8 cellular contexts compared by ENCODE assay signal in genomic region chr9:96317335-96317980, GRCh38. TPM values are rescaled to one million over a fixed set of nuclear protein-coding genes. Genes with fewer than 3 reads are reported as not detected.
A peak's percentile ranks its signal among the peaks of the same experiment; 100 is the strongest.
DNase-seq lines count a peak whose midpoint lies in the region; ATAC-seq and TF ChIP-seq lines count a peak whose summit lies in the region.

No MANE protein-coding gene starts in this region.

- DNase-seq in AG04450 (ENCODE audit: low read depth, low spot score) (peak; percentile 32), NCI-H82 (lab: John Stamatoyannopoulos, UW) (peak; percentile 66), activated T-cell treated with anti-CD3 and anti-CD28 coated beads for 4 hours (peak; percentile 26), fibroblast of mammary gland (ENCODE audit: low read depth) (peak; percentile 72), neural crest cell (ENCODE audit: low read depth, low spot score) (peak; percentile 53), tibial artery (peak; percentile 27 to 69)

- H3K27ac ChIP-seq in AG04450 (ENCODE audit: low read depth, low read length) (no peak overlapping the region), tibial artery (no peak overlapping the region)

- H3K4me1 ChIP-seq in tibial artery: no peaks in the 10 kb centered on the region

- TF ChIP-seq CTCF in AG04450 (IDR thresholded peaks at IDR 0.05; ENCODE audit: low read depth, low read length) (peak; percentile 98), GM12873 (IDR thresholded peaks at IDR 0.05; ENCODE audit: insufficient read depth, low read depth, low read length, missing control alignments) (peak; percentile 79), fibroblast of mammary gland (conservative IDR thresholded peaks at IDR 0.05; ENCODE audit: control insufficient read depth, insufficient read depth, low read depth, low read length) (peak; percentile 90), neural crest cell (conservative IDR thresholded peaks at IDR 0.05) (peak; percentile 95), tibial artery (IDR thresholded peaks at IDR 0.05) (peak; percentile 76 to 88)

- intact Hi-C loops in tibial artery (cut with DNase I; ENCODE audit: low total_unique reads): loop anchor here (5.0 kb wide), 1 partner anchor 85 kb away; no protein-coding TSS in a partner anchor

- CTCF ChIA-PET in AG04450 (lab: Charles Lee): interaction anchor here (0.5 to 6.8 kb wide), 38 partner anchors 9 to 1680 kb away, joined by 3 to 71 read pairs (median 4); partner anchors contain the start of genes HABP4, HSD17B3 and PRXL2C

- H3K36me3 Mint-ChIP-seq in neural crest cell (ENCODE audit: low read depth): peaks cover 10% of the 10 kb centered on the region

- H3K27me3 ChIP-seq in AG04450 (ENCODE audit: control insufficient read depth, insufficient read depth, low read length) (no peaks in the 10 kb centered on the region), tibial artery (no peaks in the 10 kb centered on the region)

- no peak overlapping the region for H3K27ac Mint-ChIP-seq in neural crest cell (ENCODE audit: unreplicated experiment)

- no peaks in the 10 kb centered on the region for H3K27me3 Mint-ChIP-seq in neural crest cell (ENCODE audit: low read depth)

- H3K36me3 ChIP-seq in tibial artery: peaks cover 13 to 33% (median 29%) of the 10 kb centered on the region in 3 donors

- POLR2A ChIA-PET in AG04450 (lab: Yijun Ruan, JAX): interaction anchor here (1.0 kb wide), 1 partner anchor 85 kb away, joined by 3 read pairs; no protein-coding TSS in a partner anchor

- peaks cover 9% of the 10 kb centered on the region for H3K9me3 Mint-ChIP-seq in neural crest cell

- H3K9me3 ChIP-seq in AG04450 (ENCODE audit: control insufficient read depth, insufficient read depth, low read length): peaks cover 8% of the 10 kb centered on the region
- peaks cover 0 to 14% (median 2%) of the 10 kb centered on the region in 3 donors for H3K9me3 ChIP-seq in tibial artery

- H3K4me3 ChIP-seq in AG04450 (ENCODE audit: low read depth, low read length) (no peak overlapping the region), fibroblast of mammary gland (ENCODE audit: control insufficient read depth, low read depth, low read length) (no peak overlapping the region), tibial artery (no peak overlapping the region)

- peaks cover 4% of the 10 kb centered on the region for H3K4me1 Mint-ChIP-seq in neural crest cell

- ATAC-seq in HG03439 (IDR thresholded peaks at IDR 0.05; ENCODE audit: unreplicated experiment): no peak

- H3K4me3 Mint-ChIP-seq in neural crest cell: no peak overlapping the region

RNA-seq across cellular contexts. Expression of gene HSD17B3, which starts 15.5 kb away (rescaled TPM):
- polyA plus RNA-seq in AG04450 (2011; rRNA removed): 0.12 TPM in 1 of 2 replicates, not detected in the other
- polyA minus RNA-seq in AG04450 (2011; rRNA and poly(A)+ RNA removed): not detected in 2 replicates
- not detected in 2 replicates for total RNA-seq in neural crest cell
